Comparison of ENCODE assay signal across 16 cellular contexts in genomic region chr19:20912973-20913372, GRCh38. TPM values are rescaled to one million over a fixed set of nuclear protein-coding genes. Genes with fewer than 3 reads are reported as not detected.
DNase-seq lines count a peak whose midpoint lies in the region; ATAC-seq, FAIRE-seq and TF ChIP-seq lines count a peak whose summit lies in the region.
"Had no signal": no experiment of that assay in that cellular context is flagged by ENCODE, and none has a peak within 500 bp of the region (broad histone marks: within the 10 kb centered on the region; RNA-seq: fewer than 3 reads in every experiment).

No MANE protein-coding gene starts in this region.

- peak; percentile 39 for ATAC-seq in activated CD4-positive, alpha-beta T cell treated with anti-CD3 and anti-CD28 coated beads for 36 hours
- peak; percentile 48 to 54 for ATAC-seq in activated naive CD4-positive, alpha-beta T cell treated with anti-CD3 and anti-CD28 coated beads, Interleukin-2, amount 50 U/mL, for 72 hours
- no peak for ATAC-seq in SK-N-SH treated with all-trans-retinoic acid at 6 μM for 48 hours
- ATAC-seq in GM21526 (IDR thresholded peaks at IDR 0.05; ENCODE audit: low FRiP score, unreplicated experiment): no peak

- no peaks in the 10 kb centered on the region for H3K36me3 ChIP-seq in bronchial epithelial cell (ENCODE audit: control insufficient read depth, insufficient read depth, low read length)
- H3K36me3 ChIP-seq: BLaER1 had no signal

- H3K4me3 Mint-ChIP-seq in activated CD4-positive, alpha-beta T cell treated with anti-CD3 and anti-CD28 coated beads for 36 hours: no peak overlapping the region
- H3K4me3 Mint-ChIP-seq in activated CD4-positive, alpha-beta T cell treated with anti-CD3 and anti-CD28 coated beads, Interleukin-2, amount 10 ng/mL, durations not matched to agents 24 days and 14 days: no peak overlapping the region
- H3K4me3 Mint-ChIP-seq: CD8-positive, alpha-beta memory T cell; HFFc6 had no signal

- H3K27me3 Mint-ChIP-seq in activated CD4-positive, alpha-beta T cell treated with anti-CD3 and anti-CD28 coated beads for 36 hours: peaks cover 40% of the 10 kb centered on the region
- no peaks in the 10 kb centered on the region for H3K27me3 Mint-ChIP-seq in activated CD4-positive, alpha-beta T cell treated with anti-CD3 and anti-CD28 coated beads, Interleukin-2, amount 10 ng/mL, durations not matched to agents 24 days and 14 days

- intact Hi-C loops in activated CD4-positive, alpha-beta T cell treated with anti-CD3 and anti-CD28 coated beads for 36 hours (cut with DNase I, micrococcal nuclease): no loop called here
- intact Hi-C loops in activated CD4-positive, alpha-beta T cell treated with anti-CD3 and anti-CD28 coated beads, Interleukin-2, amount 10 ng/mL, durations not matched to agents 24 days and 14 days (cut with micrococcal nuclease): no loop called here

- H3K36me3 Mint-ChIP-seq in activated CD4-positive, alpha-beta T cell treated with anti-CD3 and anti-CD28 coated beads for 36 hours (ENCODE audit: low read depth): peaks cover 50% of the 10 kb centered on the region
- peaks cover 12% of the 10 kb centered on the region for H3K36me3 Mint-ChIP-seq in activated CD4-positive, alpha-beta T cell treated with anti-CD3 and anti-CD28 coated beads, Interleukin-2, amount 10 ng/mL, durations not matched to agents 24 days and 14 days (ENCODE audit: low read depth)
- H3K36me3 Mint-ChIP-seq in activated naive CD4-positive, alpha-beta T cell treated with anti-CD3 and anti-CD28 coated beads, Interleukin-2, amount 50 U/mL, for 72 hours: peaks cover 84 to 85% of the 10 kb centered on the region in 2 donors

- no peak overlapping the region for H3K27ac Mint-ChIP-seq in activated CD4-positive, alpha-beta T cell treated with anti-CD3 and anti-CD28 coated beads for 36 hours
- H3K27ac Mint-ChIP-seq in activated CD4-positive, alpha-beta T cell treated with anti-CD3 and anti-CD28 coated beads, Interleukin-2, amount 10 ng/mL, durations not matched to agents 24 days and 14 days: no peak overlapping the region
- H3K27ac Mint-ChIP-seq in activated naive CD4-positive, alpha-beta T cell treated with anti-CD3 and anti-CD28 coated beads, Interleukin-2, amount 50 U/mL, for 72 hours: peak overlapping the region in 1 of 2 donors; percentile 53
- H3K27ac Mint-ChIP-seq: CD8-positive, alpha-beta memory T cell; HFFc6 had no signal

- CTCF ChIA-PET in activated CD4-positive, alpha-beta T cell treated with anti-CD3 and anti-CD28 coated beads for 36 hours (lab: Charles Lee): no interaction called here

- TF ChIP-seq CTCF in bronchial epithelial cell (IDR thresholded peaks at IDR 0.05; ENCODE audit: insufficient read depth, low read length, severe bottlenecking): no peak

- peaks cover 79% of the 10 kb centered on the region for H3K9me3 Mint-ChIP-seq in activated CD4-positive, alpha-beta T cell treated with anti-CD3 and anti-CD28 coated beads for 36 hours (ENCODE audit: low read depth)
- H3K9me3 Mint-ChIP-seq in activated CD4-positive, alpha-beta T cell treated with anti-CD3 and anti-CD28 coated beads, Interleukin-2, amount 10 ng/mL, durations not matched to agents 24 days and 14 days: peaks cover 88% of the 10 kb centered on the region
- H3K9me3 Mint-ChIP-seq in activated naive CD4-positive, alpha-beta T cell treated with anti-CD3 and anti-CD28 coated beads, Interleukin-2, amount 50 U/mL, for 72 hours: peaks cover 82 to 88% of the 10 kb centered on the region in 2 donors

- FAIRE-seq in bronchial epithelial cell (lab: Jason Lieb, UNC): peak; percentile 73

- POLR2A ChIA-PET in activated CD4-positive, alpha-beta T cell treated with anti-CD3 and anti-CD28 coated beads for 36 hours (lab: Charles Lee): no interaction called here

- DNase-seq in activated CD4-positive, alpha-beta T cell treated with anti-CD3 and anti-CD28 coated beads for 36 hours: no peak
- no peak for DNase-seq in activated CD4-positive, alpha-beta T cell treated with anti-CD3 and anti-CD28 coated beads, Interleukin-2, amount 10 ng/mL, durations not matched to agents 24 days and 14 days
- no peak for DNase-seq in activated naive CD4-positive, alpha-beta T cell treated with anti-CD3 and anti-CD28 coated beads, Interleukin-2, amount 50 U/mL, for 72 hours (ENCODE audit: low spot score in 2 of 2)
- DNase-seq in activated naive CD4-positive, alpha-beta T cell (lab: John Stamatoyannopoulos, UW): no peak
- peak; percentile 22 for DNase-seq in bronchial epithelial cell (ENCODE audit: low read depth)
- DNase-seq: 8988T; AML-193; Caco-2; CD8-positive, alpha-beta memory T cell; DND-41; GDM1; HCEC 1CT; HFFc6 had no signal

- H3K4me1 Mint-ChIP-seq in activated CD4-positive, alpha-beta T cell treated with anti-CD3 and anti-CD28 coated beads for 36 hours: no peaks in the 10 kb centered on the region
- H3K4me1 Mint-ChIP-seq in activated CD4-positive, alpha-beta T cell treated with anti-CD3 and anti-CD28 coated beads, Interleukin-2, amount 10 ng/mL, durations not matched to agents 24 days and 14 days: no peaks in the 10 kb centered on the region
- H3K4me1 Mint-ChIP-seq: CD8-positive, alpha-beta memory T cell had no signal

- no peaks in the 10 kb centered on the region for H3K27me3 ChIP-seq in bronchial epithelial cell (ENCODE audit: control insufficient read depth, insufficient read depth, low read length)
- H3K27me3 ChIP-seq: BLaER1 had no signal

- no peak overlapping the region for H3K4me3 ChIP-seq in bronchial epithelial cell (ENCODE audit: low read depth, low read length)
- H3K4me3 ChIP-seq: BLaER1 had no signal

TF ChIP-seq in SK-N-SH treated with all-trans-retinoic acid at 6 μM for 48 hours, 23 proteins besides CTCF, POLR2A, EP300 and RAD21 (continues in another document):
- TF ChIP-seq POU6F1 (CRISPR knock-in tag; IDR thresholded peaks at IDR 0.05; ENCODE audit: borderline replicate concordance, low read depth) (no peak), BACH2 (CRISPR knock-in tag; IDR thresholded peaks at IDR 0.05; ENCODE audit: borderline replicate concordance) (no peak), ZNF565 (CRISPR knock-in tag; conservative IDR thresholded peaks at IDR 0.05; ENCODE audit: low read depth) (no peak), TOX (CRISPR knock-in tag; IDR thresholded peaks at IDR 0.05; ENCODE audit: borderline replicate concordance) (no peak), RARB (CRISPR knock-in tag; IDR thresholded peaks at IDR 0.05) (no peak), ZFP30 (CRISPR knock-in tag; IDR thresholded peaks at IDR 0.05) (no peak), GLIS3 (CRISPR knock-in tag; IDR thresholded peaks at IDR 0.05) (no peak), CSDC2 (CRISPR knock-in tag; IDR thresholded peaks at IDR 0.05) (no peak), ZC3H10 (CRISPR knock-in tag; IDR thresholded peaks at IDR 0.05) (no peak), SNAI2 (CRISPR knock-in tag; IDR thresholded peaks at IDR 0.05) (no peak), CREB5 (CRISPR knock-in tag; IDR thresholded peaks at IDR 0.05; ENCODE audit: low read depth) (no peak), ARNTL (CRISPR knock-in tag; IDR thresholded peaks at IDR 0.05; ENCODE audit: borderline replicate concordance, low read depth) (no peak)

RNA-seq across cellular contexts. Expression of gene ZNF85, which starts 10.1 kb away (rescaled TPM):
- 10 to 100 TPM; 23.2 to 29.3 TPM for total RNA-seq in activated CD4-positive, alpha-beta T cell treated with anti-CD3 and anti-CD28 coated beads for 36 hours
- 9.9 and 11.9 TPM in 2 replicates for total RNA-seq in activated CD4-positive, alpha-beta T cell treated with anti-CD3 and anti-CD28 coated beads, Interleukin-2, amount 10 ng/mL, durations not matched to agents 24 days and 14 days
- total RNA-seq in activated naive CD4-positive, alpha-beta T cell treated with anti-CD3 and anti-CD28 coated beads, Interleukin-2, amount 50 U/mL, for 72 hours: 10 to 100 TPM; 10.6 to 16.4 TPM
- 1.3 and 3.6 TPM in 2 replicates for total RNA-seq in bronchial epithelial cell
- total RNA-seq: Caco-2 had no signal

Comparison
In these comparisons a context has a peak if more than half of its experiments do, and no peak if none do; other contexts are left out.
1. ATAC-seq: peak in activated CD4-positive, alpha-beta T cell treated with anti-CD3 and anti-CD28 coated beads for 36 hours (single experiment) and activated naive CD4-positive, alpha-beta T cell treated with anti-CD3 and anti-CD28 coated beads, Interleukin-2, amount 50 U/mL, for 72 hours (2 of 2); none in SK-N-SH treated with all-trans-retinoic acid at 6 μM for 48 hours (single experiment) and GM21526 (single experiment).